9 cellular contexts compared by ENCODE assay signal in genomic region chr17:19579867-19580565, GRCh38. TPM values are rescaled to one million over a fixed set of nuclear protein-coding genes. Genes with fewer than 3 reads are reported as not detected.
DNase-seq lines count a peak whose midpoint lies in the region; ATAC-seq and TF ChIP-seq lines count a peak whose summit lies in the region.
"Had no signal": no experiment of that assay in that cellular context is flagged by ENCODE, and none has a peak within 500 bp of the region (broad histone marks: within the 10 kb centered on the region; RNA-seq: fewer than 3 reads in every experiment).

No MANE protein-coding gene starts in this region.

- H3K27me3 Mint-ChIP-seq in naive thymus-derived CD4-positive, alpha-beta T cell = peaks cover 34 to 44% (median 38%) of the 10 kb centered on the region in 5 donors

- in situ Hi-C loops in HAP-1 (cut with MboI; ENCODE audit: low sequenced_read_pairs) = no loop called here

- H3K4me3 ChIP-seq in fibroblast of the aortic adventitia (ENCODE audit: low read depth, low read length) (peak overlapping the region; percentile 28), HAP-1 (no peak overlapping the region)
- no peak overlapping the region for H3K4me3 ChIP-seq in naive thymus-derived CD4-positive, alpha-beta T cell (ENCODE audit: low read length)

- CTCF ChIA-PET in naive thymus-derived CD4-positive, alpha-beta T cell (lab: Charles Lee) = no interaction called here

- no peaks in the 10 kb centered on the region for H3K9me3 ChIP-seq in naive thymus-derived CD4-positive, alpha-beta T cell (ENCODE audit: control insufficient read depth in 2 of 3, low read length in 3 of 3)
- no peaks in the 10 kb centered on the region for H3K9me3 ChIP-seq in HAP-1

- no peak for ATAC-seq in naive thymus-derived CD4-positive, alpha-beta T cell
- no peak for ATAC-seq in HG03469 (IDR thresholded peaks at IDR 0.05; ENCODE audit: unreplicated experiment)
- ATAC-seq: Panc1 had no signal

- no peak overlapping the region for H3K27ac ChIP-seq in naive thymus-derived CD4-positive, alpha-beta T cell (ENCODE audit: low read depth, low read length)

- POLR2A ChIA-PET in naive thymus-derived CD4-positive, alpha-beta T cell (lab: Charles Lee) = no interaction called here

- no peaks in the 10 kb centered on the region for H3K4me1 ChIP-seq in naive thymus-derived CD4-positive, alpha-beta T cell (ENCODE audit: control insufficient read depth in 2 of 2, insufficient read depth in 2 of 2, low read length in 2 of 2)
- no peaks in the 10 kb centered on the region for H3K4me1 ChIP-seq in HAP-1

- no peak overlapping the region for H3K27ac Mint-ChIP-seq in naive thymus-derived CD4-positive, alpha-beta T cell

- DNase-seq in stimulated activated CD4-positive, alpha-beta T cell treated with anti-CD3 and anti-CD28 coated beads, Interleukin-4, amount 100 ng/mL, for 1 hour = peak; percentile 2
- DNase-seq in stimulated activated CD4-positive, alpha-beta T cell treated with anti-CD3 and anti-CD28 coated beads, Interleukin-12 subunit alpha, Interleukin-12 subunit beta, amount 100 ng/mL, for 4 hours = no peak
- DNase-seq in fibroblast of the aortic adventitia (ENCODE audit: low read depth) (no peak), SKM-1 treated with dmso at 0.1 percent for 144 hours (lab: John Stamatoyannopoulos, UW; ENCODE audit: unreplicated experiment) (no peak), kidney glomerular epithelial cell (lab: John Stamatoyannopoulos, UW) (no peak), HAP-1 (ENCODE audit: low spot score in 2 of 2) (no peak)
- peak in 2 of 9 donors; percentile 4 to 15 for DNase-seq in naive thymus-derived CD4-positive, alpha-beta T cell

- H3K36me3 ChIP-seq in naive thymus-derived CD4-positive, alpha-beta T cell (ENCODE audit: control insufficient read depth in 2 of 3, insufficient read depth in 3 of 3, low read length in 3 of 3) = no peaks in the 10 kb centered on the region
- no peaks in the 10 kb centered on the region for H3K36me3 ChIP-seq in HAP-1 (replicated peaks)

- peaks cover 0 to 8% of the 10 kb centered on the region in 2 donors for H3K27me3 ChIP-seq in naive thymus-derived CD4-positive, alpha-beta T cell (ENCODE audit: control insufficient read depth in 2 of 2, insufficient read depth in 2 of 2, low read length in 2 of 2)
- no peaks in the 10 kb centered on the region for H3K27me3 ChIP-seq in HAP-1 (ENCODE audit: low read depth)

- TF ChIP-seq CTCF in fibroblast of the aortic adventitia (IDR thresholded peaks at IDR 0.05; ENCODE audit: insufficient read depth, low read length) = no peak

- H3K4me3 Mint-ChIP-seq in naive thymus-derived CD4-positive, alpha-beta T cell = peak overlapping the region in 9 of 10 donors; percentile 9 to 87 (median 68)

- intact Hi-C loops in naive thymus-derived CD4-positive, alpha-beta T cell (cut with micrococcal nuclease) = no loop called here

- peaks cover 0 to 4% (median 0%) of the 10 kb centered on the region in 7 donors for H3K4me1 Mint-ChIP-seq in naive thymus-derived CD4-positive, alpha-beta T cell

- peaks cover 0 to under 1% (median 0%) of the 10 kb centered on the region in 11 donors for H3K9me3 Mint-ChIP-seq in naive thymus-derived CD4-positive, alpha-beta T cell

- peaks cover 0 to 5% (median 0%) of the 10 kb centered on the region in 5 donors for H3K36me3 Mint-ChIP-seq in naive thymus-derived CD4-positive, alpha-beta T cell

RNA-seq across cellular contexts. Expression of gene SLC47A1, which starts 46.4 kb away (rescaled TPM):
- 0.27 and 0.65 TPM in 2 replicates for total RNA-seq in fibroblast of the aortic adventitia (ENCODE audit: low replicate concordance)
- total RNA-seq in naive thymus-derived CD4-positive, alpha-beta T cell = 1 to 10 TPM in 1 of 5 experiments, under 1 TPM in 1, not detected in 3; 0.21 to 2.7 TPM
- polyA plus RNA-seq in naive thymus-derived CD4-positive, alpha-beta T cell = under 1 TPM in 1 of 2 donors, not detected in 1; 0.09 TPM
